Comparison of ENCODE assay signal across 14 cellular contexts in genomic region chr5:34411470-34412346, GRCh38.
DNase-seq lines count a peak whose midpoint lies in the region; ATAC-seq, FAIRE-seq and TF ChIP-seq lines count a peak whose summit lies in the region.
"Had no signal": no experiment of that assay in that cellular context is flagged by ENCODE, and none has a peak within 500 bp of the region (broad histone marks: within the 10 kb centered on the region; RNA-seq: fewer than 3 reads in every experiment).

No MANE protein-coding gene starts in this region.

- H3K27me3 ChIP-seq in HUES48 (ENCODE audit: control insufficient read depth, insufficient read depth, low read length): no peaks in the 10 kb centered on the region
- H3K27me3 ChIP-seq in astrocyte (ENCODE audit: insufficient read depth, low read length): no peaks in the 10 kb centered on the region
- no peaks in the 10 kb centered on the region for H3K27me3 ChIP-seq in mesendoderm (ENCODE audit: insufficient read depth, low read length, poor library complexity)
- H3K27me3 ChIP-seq: BLaER1 treated with 17β-estradiol and CSF1 and Interleukin-3, amounts not matched to agents 10 nM and 100 nM; sigmoid colon had no signal

- peaks cover 56% of the 10 kb centered on the region for H3K4me1 ChIP-seq in HUES48 (ENCODE audit: control insufficient read depth, insufficient read depth, low read length)
- peaks cover 20% of the 10 kb centered on the region for H3K4me1 ChIP-seq in astrocyte (ENCODE audit: insufficient read depth, low read length)
- H3K4me1 ChIP-seq in mesendoderm (ENCODE audit: control insufficient read depth, low read depth, low read length): peaks cover 7% of the 10 kb centered on the region
- H3K4me1 ChIP-seq: BLaER1 treated with 17β-estradiol and CSF1 and Interleukin-3, amounts not matched to agents 10 nM and 100 nM; sigmoid colon had no signal

- H3K4me2 ChIP-seq in astrocyte (ENCODE audit: low read length) (peak overlapping the region; percentile 64), mesendoderm (ENCODE audit: low read length) (no peak overlapping the region)
- H3K4me2 ChIP-seq: BLaER1 treated with 17β-estradiol and CSF1 and Interleukin-3, amounts not matched to agents 10 nM and 100 nM had no signal

- FAIRE-seq in astrocyte (lab: Jason Lieb, UNC): no peak
- FAIRE-seq: bronchial epithelial cell, kidney had no signal

- no peaks in the 10 kb centered on the region for H3K27me3 Mint-ChIP-seq in astrocyte (ENCODE audit: low read depth, unreplicated experiment)
- H3K27me3 Mint-ChIP-seq in T-helper 2 cell treated with Interferon-gamma antibody and Interleukin-4, amounts not matched to agents 5 μg/mL and 100 μg/mL, for 36 hours (ENCODE audit: low read depth): peaks cover 4% of the 10 kb centered on the region

- H3K36me3 ChIP-seq in HUES48 (ENCODE audit: control insufficient read depth, insufficient read depth, low read length) (peaks cover 3% of the 10 kb centered on the region; the same call in 1 of the 2 replicates), astrocyte (ENCODE audit: insufficient read depth, low read length) (no peaks in the 10 kb centered on the region), mesendoderm (ENCODE audit: control insufficient read depth, insufficient read depth, low read length) (no peaks in the 10 kb centered on the region)
- H3K36me3 ChIP-seq: BLaER1 treated with 17β-estradiol and CSF1 and Interleukin-3, amounts not matched to agents 10 nM and 100 nM; sigmoid colon had no signal

- peak overlapping the region; percentile 95 for H3K4ac ChIP-seq in mesendoderm (ENCODE audit: low read depth, low read length)

- H3K27ac ChIP-seq in HUES48 (ENCODE audit: low read depth, low read length): peak overlapping the region; percentile 96
- H3K27ac ChIP-seq in astrocyte (ENCODE audit: low read depth, low read length): no peak overlapping the region
- peak overlapping the region; percentile 89 for H3K27ac ChIP-seq in mesendoderm (ENCODE audit: low read depth, low read length)
- H3K27ac ChIP-seq: BLaER1 treated with 17β-estradiol and CSF1 and Interleukin-3, amounts not matched to agents 10 nM and 100 nM; epithelial cell of prostate; sigmoid colon had no signal

- H3K9me3 ChIP-seq in HUES48 (ENCODE audit: control insufficient read depth, insufficient read depth, low read length): peaks cover 22% of the 10 kb centered on the region
- no peaks in the 10 kb centered on the region for H3K9me3 ChIP-seq in astrocyte (ENCODE audit: insufficient read depth, low read depth, low read length)
- H3K9me3 ChIP-seq: sigmoid colon had no signal

- peak overlapping the region; percentile 65 for H4K5ac ChIP-seq in mesendoderm (ENCODE audit: low read length)

- H3K18ac ChIP-seq in mesendoderm (ENCODE audit: low read length): peak overlapping the region; percentile 71

- H3K9me3 Mint-ChIP-seq in astrocyte (ENCODE audit: unreplicated experiment): no peaks in the 10 kb centered on the region
- H3K9me3 Mint-ChIP-seq in T-helper 2 cell treated with Interferon-gamma antibody and Interleukin-4, amounts not matched to agents 5 μg/mL and 100 μg/mL, for 36 hours: no peaks in the 10 kb centered on the region

- H2BK5ac ChIP-seq in mesendoderm (ENCODE audit: low read length): peak overlapping the region; percentile 95

- H3K4me3 Mint-ChIP-seq in astrocyte (ENCODE audit: unreplicated experiment): no peak overlapping the region
- H3K4me3 Mint-ChIP-seq in T-helper 2 cell treated with Interferon-gamma antibody and Interleukin-4, amounts not matched to agents 5 μg/mL and 100 μg/mL, for 36 hours: no peak overlapping the region
- H3K4me3 Mint-ChIP-seq: activated CD4-positive, alpha-beta T cell treated with anti-CD3 and anti-CD28 coated beads for 36 hours had no signal

- H3K36me3 Mint-ChIP-seq in astrocyte (ENCODE audit: low read depth, unreplicated experiment): no peaks in the 10 kb centered on the region
- H3K36me3 Mint-ChIP-seq in T-helper 2 cell treated with Interferon-gamma antibody and Interleukin-4, amounts not matched to agents 5 μg/mL and 100 μg/mL, for 36 hours (ENCODE audit: low read depth): no peaks in the 10 kb centered on the region

- H3K79me2 ChIP-seq in astrocyte (ENCODE audit: insufficient read depth, low read length) (no peaks in the 10 kb centered on the region), mesendoderm (ENCODE audit: control insufficient read depth, insufficient read depth, low read length) (no peaks in the 10 kb centered on the region)

- H3K9ac ChIP-seq in HUES48 (ENCODE audit: low read depth, low read length): peak overlapping the region; percentile 57
- no peak overlapping the region for H3K9ac ChIP-seq in astrocyte (ENCODE audit: low read length)
- peak overlapping the region; percentile 26 for H3K9ac ChIP-seq in mesendoderm (ENCODE audit: low read length)
- H3K9ac ChIP-seq: BLaER1 treated with 17β-estradiol and CSF1 and Interleukin-3, amounts not matched to agents 10 nM and 100 nM had no signal

- no peak overlapping the region for H3K23ac ChIP-seq in mesendoderm (ENCODE audit: low read length)

- H4K8ac ChIP-seq in mesendoderm (ENCODE audit: low read depth, low read length): no peak overlapping the region

- peak overlapping the region; percentile 34 for H3K4me3 ChIP-seq in HUES48 (ENCODE audit: low read depth, low read length)
- no peak overlapping the region for H3K4me3 ChIP-seq in astrocyte (ENCODE audit: insufficient read depth, low read depth, low read length)
- H3K4me3 ChIP-seq in mesendoderm (ENCODE audit: low read length): no peak overlapping the region
- H3K4me3 ChIP-seq: BLaER1 treated with 17β-estradiol and CSF1 and Interleukin-3, amounts not matched to agents 10 nM and 100 nM; sigmoid colon had no signal

- ATAC-seq in GM19452 (IDR thresholded peaks at IDR 0.05; ENCODE audit: unreplicated experiment): no peak
- ATAC-seq: activated CD4-positive, alpha-beta T cell treated with anti-CD3 and anti-CD28 coated beads for 36 hours had no signal

- no peaks in the 10 kb centered on the region for H4K20me1 ChIP-seq in astrocyte (ENCODE audit: insufficient read depth, low read length)
- H4K20me1 ChIP-seq: BLaER1 treated with 17β-estradiol and CSF1 and Interleukin-3, amounts not matched to agents 10 nM and 100 nM had no signal

- DNase-seq in COR-L47 (lab: John Stamatoyannopoulos, UW): peak; percentile 45
- DNase-seq in astrocyte (ENCODE audit: low read depth): peak; percentile 44
- DNase-seq in mesendoderm: peak; percentile 70
- DNase-seq in T-helper 2 cell treated with Interferon-gamma antibody and Interleukin-4, amounts not matched to agents 5 μg/mL and 100 μg/mL, for 36 hours (ENCODE audit: low spot score): no peak
- no peak for DNase-seq in ecto neural progenitor cell (ENCODE audit: low spot score)
- DNase-seq in SW480 (ENCODE audit: low spot score): no peak
- DNase-seq: activated CD4-positive, alpha-beta T cell treated with anti-CD3 and anti-CD28 coated beads for 36 hours; kidney; sigmoid colon had no signal

- H3K56ac ChIP-seq in mesendoderm (ENCODE audit: low read length): peak overlapping the region; percentile 71

- H2AFZ ChIP-seq in astrocyte (ENCODE audit: low read depth, low read length): no peak overlapping the region

- H2BK15ac ChIP-seq in mesendoderm (replicated peaks; ENCODE audit: low read depth): no peak overlapping the region

- no peaks in the 10 kb centered on the region for H3K79me1 ChIP-seq in mesendoderm (ENCODE audit: low read length)

- peaks cover 35% of the 10 kb centered on the region for H3K4me1 Mint-ChIP-seq in astrocyte (ENCODE audit: low read depth, unreplicated experiment)
- peaks cover 2% of the 10 kb centered on the region for H3K4me1 Mint-ChIP-seq in T-helper 2 cell treated with Interferon-gamma antibody and Interleukin-4, amounts not matched to agents 5 μg/mL and 100 μg/mL, for 36 hours (ENCODE audit: low read depth)

- no peak overlapping the region for H3K27ac Mint-ChIP-seq in astrocyte (ENCODE audit: unreplicated experiment)
- H3K27ac Mint-ChIP-seq in T-helper 2 cell treated with Interferon-gamma antibody and Interleukin-4, amounts not matched to agents 5 μg/mL and 100 μg/mL, for 36 hours: no peak overlapping the region
- H3K27ac Mint-ChIP-seq: activated CD4-positive, alpha-beta T cell treated with anti-CD3 and anti-CD28 coated beads for 36 hours had no signal

- TF ChIP-seq CTCF in astrocyte (IDR thresholded peaks at IDR 0.05; ENCODE audit: insufficient read depth, low read depth, low read length): no peak

- no peak overlapping the region for H2AK5ac ChIP-seq in mesendoderm (ENCODE audit: low read length)

- H2BK120ac ChIP-seq in mesendoderm (ENCODE audit: low read depth, low read length): peak overlapping the region; percentile 85

Comparison
In these comparisons a context has a peak if more than half of its experiments do, and no peak if none do; other contexts are left out.
1. DNase-seq: peak in COR-L47 (single experiment), astrocyte (single experiment) and mesendoderm (single experiment); none in T-helper 2 cell treated with Interferon-gamma antibody and Interleukin-4, amounts not matched to agents 5 μg/mL and 100 μg/mL, for 36 hours (single experiment), ecto neural progenitor cell (single experiment) and SW480 (single experiment).